In the genomic region with DNA sequence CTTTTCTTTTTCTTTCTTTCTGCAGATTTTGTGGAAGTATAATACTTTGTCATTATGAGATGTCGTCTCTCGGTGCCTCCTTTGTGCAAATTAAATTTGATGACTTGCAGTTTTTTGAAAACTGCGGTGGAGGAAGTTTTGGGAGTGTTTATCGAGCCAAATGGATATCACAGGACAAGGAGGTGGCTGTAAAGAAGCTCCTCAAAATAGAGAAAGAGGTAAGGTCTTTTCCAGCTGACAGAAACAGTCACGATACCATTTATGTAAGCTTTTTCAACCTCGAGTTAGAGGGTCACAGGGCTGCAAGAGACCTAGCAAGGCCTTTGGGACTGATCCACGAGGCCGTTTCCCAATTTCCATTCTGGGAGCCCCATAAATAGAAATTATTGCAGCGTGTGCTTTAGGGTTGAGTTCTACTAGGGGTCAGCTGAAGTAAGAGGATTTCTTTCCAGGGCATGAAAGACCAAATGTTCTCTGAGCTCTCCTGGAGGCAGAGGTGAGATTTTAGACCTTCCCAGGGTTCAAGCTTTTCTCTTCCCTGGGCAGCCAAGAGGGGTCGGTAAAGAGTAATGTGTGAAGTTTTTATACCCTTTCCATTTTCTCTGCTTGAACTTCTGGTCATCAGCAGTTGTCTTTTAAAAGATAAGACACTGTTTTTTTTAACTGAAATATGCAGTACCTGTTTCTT, we compare ENCODE assay signal across 1 cellular context.
A peak's percentile ranks its signal among the peaks of the same experiment; 100 is the strongest.
TF ChIP-seq lines count a peak whose summit lies in the region.

No MANE protein-coding gene starts in this region.

TF ChIP-seq in HepG2, 621 proteins besides CTCF, POLR2A, EP300 and RAD21:
- TF ChIP-seq, protein P1, sequence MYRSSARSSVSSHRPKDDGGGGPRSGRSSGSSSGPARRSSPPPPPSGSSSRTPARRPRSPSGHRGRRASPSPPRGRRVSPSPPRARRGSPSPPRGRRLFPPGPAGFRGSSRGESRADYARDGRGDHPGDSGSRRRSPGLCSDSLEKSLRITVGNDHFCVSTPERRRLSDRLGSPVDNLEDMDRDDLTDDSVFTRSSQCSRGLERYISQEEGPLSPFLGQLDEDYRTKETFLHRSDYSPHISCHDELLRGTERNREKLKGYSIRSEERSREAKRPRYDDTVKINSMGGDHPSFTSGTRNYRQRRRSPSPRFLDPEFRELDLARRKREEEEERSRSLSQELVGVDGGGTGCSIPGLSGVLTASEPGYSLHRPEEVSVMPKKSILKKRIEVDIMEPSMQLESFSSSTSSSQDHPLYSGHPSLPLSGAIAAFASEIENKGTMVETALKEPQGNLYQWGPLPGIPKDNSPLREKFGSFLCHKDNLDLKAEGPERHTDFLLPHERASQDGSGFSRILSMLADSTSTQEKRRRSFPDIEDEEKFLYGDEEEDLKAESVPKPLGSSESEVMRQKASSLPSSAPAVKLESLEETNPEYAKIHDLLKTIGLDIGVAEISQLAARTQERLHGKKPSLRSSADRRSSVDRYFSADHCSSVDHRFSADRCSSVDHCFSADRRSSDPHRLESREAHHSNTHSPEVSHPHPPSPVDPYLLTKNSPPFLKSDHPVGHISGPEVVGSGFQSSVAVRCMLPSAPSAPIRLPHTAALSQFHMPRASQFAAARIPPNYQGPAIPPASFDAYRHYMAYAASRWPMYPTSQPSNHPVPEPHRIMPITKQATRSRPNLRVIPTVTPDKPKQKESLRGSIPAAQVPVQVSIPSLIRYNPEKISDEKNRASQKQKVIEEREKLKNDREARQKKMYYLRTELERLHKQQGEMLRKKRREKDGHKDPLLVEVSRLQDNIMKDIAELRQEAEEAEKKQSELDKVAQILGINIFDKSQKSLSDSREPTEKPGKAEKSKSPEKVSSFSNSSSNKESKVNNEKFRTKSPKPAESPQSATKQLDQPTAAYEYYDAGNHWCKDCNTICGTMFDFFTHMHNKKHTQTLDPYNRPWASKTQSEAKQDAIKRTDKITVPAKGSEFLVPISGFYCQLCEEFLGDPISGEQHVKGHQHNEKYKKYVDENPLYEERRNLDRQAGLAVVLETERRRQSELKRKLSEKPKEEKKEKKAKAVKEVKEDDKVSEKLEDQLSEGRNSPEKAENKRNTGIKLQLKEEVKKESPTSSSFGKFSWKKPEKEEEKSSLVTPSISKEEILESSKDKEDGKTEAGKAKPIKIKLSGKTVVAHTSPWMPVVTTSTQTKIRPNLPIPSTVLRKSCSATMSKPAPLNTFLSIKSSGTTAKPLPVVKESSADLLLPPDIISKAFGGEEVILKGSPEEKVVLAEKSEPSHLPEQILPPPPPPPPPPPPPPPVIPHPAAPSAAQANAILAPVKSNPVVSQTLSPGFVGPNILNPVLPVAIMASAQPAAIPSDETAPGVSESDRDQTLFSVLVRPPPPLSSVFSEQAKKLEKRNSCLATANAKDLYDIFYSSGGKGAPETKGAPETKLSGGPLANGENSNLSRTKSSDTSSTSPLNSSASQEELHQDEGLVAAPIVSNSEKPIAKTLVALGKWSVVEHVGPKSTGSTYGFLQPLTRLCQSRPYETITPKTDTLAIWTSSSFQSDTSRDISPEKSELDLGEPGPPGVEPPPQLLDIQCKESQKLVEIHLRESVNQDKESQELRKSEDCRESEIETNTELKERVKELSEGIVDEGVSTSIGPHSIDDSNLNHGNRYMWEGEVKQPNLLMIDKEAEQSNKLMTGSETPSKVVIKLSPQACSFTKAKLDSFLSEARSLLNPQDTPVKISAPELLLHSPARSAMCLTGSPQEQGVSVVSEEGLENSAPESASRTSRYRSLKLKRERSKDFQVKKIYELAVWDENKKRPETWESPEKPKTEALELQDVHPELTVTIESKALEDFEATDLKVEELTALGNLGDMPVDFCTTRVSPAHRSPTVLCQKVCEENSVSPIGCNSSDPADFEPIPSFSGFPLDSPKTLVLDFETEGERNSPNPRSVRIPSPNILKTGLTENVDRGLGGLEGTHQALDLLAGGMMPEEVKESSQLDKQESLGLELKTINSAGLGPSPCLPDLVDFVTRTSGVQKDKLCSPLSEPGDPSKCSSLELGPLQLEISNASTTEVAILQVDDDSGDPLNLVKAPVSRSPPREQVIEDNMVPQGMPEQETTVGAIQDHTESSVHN (CRISPR knock-in tag; IDR thresholded peaks at IDR 0.05): no peak
- TF ChIP-seq CHCHD3 (CRISPR knock-in tag; IDR thresholded peaks at IDR 0.05) (no peak), SP2 (CRISPR knock-in tag; IDR thresholded peaks at IDR 0.05) (no peak), ZNF674 (CRISPR knock-in tag; IDR thresholded peaks at IDR 0.05; ENCODE audit: low read depth) (no peak), ZFP1 (CRISPR knock-in tag; IDR thresholded peaks at IDR 0.05) (peak; percentile 24; the same call in 1 of the 2 replicates), ZNF878 (CRISPR knock-in tag; IDR thresholded peaks at IDR 0.05) (no peak), EED (CRISPR knock-in tag; IDR thresholded peaks at IDR 0.05) (no peak), ZNF180 (CRISPR knock-in tag; IDR thresholded peaks at IDR 0.05; ENCODE audit: borderline replicate concordance, low read depth) (no peak), ZNF12 (CRISPR knock-in tag; IDR thresholded peaks at IDR 0.05) (no peak), FOXA3 (CRISPR knock-in tag; IDR thresholded peaks at IDR 0.05) (no peak), THAP11 (CRISPR knock-in tag; IDR thresholded peaks at IDR 0.05) (no peak), ZFP62 (CRISPR knock-in tag; IDR thresholded peaks at IDR 0.05) (no peak), NFE2L2 (IDR thresholded peaks at IDR 0.05; ENCODE audit: low read length) (peak; percentile 69), MAFK (conservative IDR thresholded peaks at IDR 0.05 in 1 of 2, IDR thresholded peaks at IDR 0.05 in 1 of 2; ENCODE audit: low read length in 2 of 2) (peak; percentile 96), KLF9 (CRISPR knock-in tag; IDR thresholded peaks at IDR 0.05; ENCODE audit: low read depth) (no peak), ZNF605 (CRISPR knock-in tag; IDR thresholded peaks at IDR 0.05) (no peak), ELF4 (CRISPR knock-in tag; IDR thresholded peaks at IDR 0.05; ENCODE audit: borderline replicate concordance) (no peak), POGZ (CRISPR knock-in tag; IDR thresholded peaks at IDR 0.05) (no peak), TARDBP (CRISPR knock-in tag; IDR thresholded peaks at IDR 0.05) (no peak), MAFF (IDR thresholded peaks at IDR 0.05; ENCODE audit: low read depth, low read length) (peak; percentile 96), FOXM1 (CRISPR knock-in tag; IDR thresholded peaks at IDR 0.05) (no peak), MTF1 (CRISPR knock-in tag; IDR thresholded peaks at IDR 0.05) (no peak)
- TF ChIP-seq, protein P2, sequence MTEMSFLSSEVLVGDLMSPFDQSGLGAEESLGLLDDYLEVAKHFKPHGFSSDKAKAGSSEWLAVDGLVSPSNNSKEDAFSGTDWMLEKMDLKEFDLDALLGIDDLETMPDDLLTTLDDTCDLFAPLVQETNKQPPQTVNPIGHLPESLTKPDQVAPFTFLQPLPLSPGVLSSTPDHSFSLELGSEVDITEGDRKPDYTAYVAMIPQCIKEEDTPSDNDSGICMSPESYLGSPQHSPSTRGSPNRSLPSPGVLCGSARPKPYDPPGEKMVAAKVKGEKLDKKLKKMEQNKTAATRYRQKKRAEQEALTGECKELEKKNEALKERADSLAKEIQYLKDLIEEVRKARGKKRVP (CRISPR knock-in tag; IDR thresholded peaks at IDR 0.05): no peak
- TF ChIP-seq, protein P3, sequence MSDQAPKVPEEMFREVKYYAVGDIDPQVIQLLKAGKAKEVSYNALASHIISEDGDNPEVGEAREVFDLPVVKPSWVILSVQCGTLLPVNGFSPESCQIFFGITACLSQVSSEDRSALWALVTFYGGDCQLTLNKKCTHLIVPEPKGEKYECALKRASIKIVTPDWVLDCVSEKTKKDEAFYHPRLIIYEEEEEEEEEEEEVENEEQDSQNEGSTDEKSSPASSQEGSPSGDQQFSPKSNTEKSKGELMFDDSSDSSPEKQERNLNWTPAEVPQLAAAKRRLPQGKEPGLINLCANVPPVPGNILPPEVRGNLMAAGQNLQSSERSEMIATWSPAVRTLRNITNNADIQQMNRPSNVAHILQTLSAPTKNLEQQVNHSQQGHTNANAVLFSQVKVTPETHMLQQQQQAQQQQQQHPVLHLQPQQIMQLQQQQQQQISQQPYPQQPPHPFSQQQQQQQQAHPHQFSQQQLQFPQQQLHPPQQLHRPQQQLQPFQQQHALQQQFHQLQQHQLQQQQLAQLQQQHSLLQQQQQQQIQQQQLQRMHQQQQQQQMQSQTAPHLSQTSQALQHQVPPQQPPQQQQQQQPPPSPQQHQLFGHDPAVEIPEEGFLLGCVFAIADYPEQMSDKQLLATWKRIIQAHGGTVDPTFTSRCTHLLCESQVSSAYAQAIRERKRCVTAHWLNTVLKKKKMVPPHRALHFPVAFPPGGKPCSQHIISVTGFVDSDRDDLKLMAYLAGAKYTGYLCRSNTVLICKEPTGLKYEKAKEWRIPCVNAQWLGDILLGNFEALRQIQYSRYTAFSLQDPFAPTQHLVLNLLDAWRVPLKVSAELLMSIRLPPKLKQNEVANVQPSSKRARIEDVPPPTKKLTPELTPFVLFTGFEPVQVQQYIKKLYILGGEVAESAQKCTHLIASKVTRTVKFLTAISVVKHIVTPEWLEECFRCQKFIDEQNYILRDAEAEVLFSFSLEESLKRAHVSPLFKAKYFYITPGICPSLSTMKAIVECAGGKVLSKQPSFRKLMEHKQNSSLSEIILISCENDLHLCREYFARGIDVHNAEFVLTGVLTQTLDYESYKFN (CRISPR knock-in tag; conservative IDR thresholded peaks at IDR 0.05): no peak
- TF ChIP-seq, protein P4, sequence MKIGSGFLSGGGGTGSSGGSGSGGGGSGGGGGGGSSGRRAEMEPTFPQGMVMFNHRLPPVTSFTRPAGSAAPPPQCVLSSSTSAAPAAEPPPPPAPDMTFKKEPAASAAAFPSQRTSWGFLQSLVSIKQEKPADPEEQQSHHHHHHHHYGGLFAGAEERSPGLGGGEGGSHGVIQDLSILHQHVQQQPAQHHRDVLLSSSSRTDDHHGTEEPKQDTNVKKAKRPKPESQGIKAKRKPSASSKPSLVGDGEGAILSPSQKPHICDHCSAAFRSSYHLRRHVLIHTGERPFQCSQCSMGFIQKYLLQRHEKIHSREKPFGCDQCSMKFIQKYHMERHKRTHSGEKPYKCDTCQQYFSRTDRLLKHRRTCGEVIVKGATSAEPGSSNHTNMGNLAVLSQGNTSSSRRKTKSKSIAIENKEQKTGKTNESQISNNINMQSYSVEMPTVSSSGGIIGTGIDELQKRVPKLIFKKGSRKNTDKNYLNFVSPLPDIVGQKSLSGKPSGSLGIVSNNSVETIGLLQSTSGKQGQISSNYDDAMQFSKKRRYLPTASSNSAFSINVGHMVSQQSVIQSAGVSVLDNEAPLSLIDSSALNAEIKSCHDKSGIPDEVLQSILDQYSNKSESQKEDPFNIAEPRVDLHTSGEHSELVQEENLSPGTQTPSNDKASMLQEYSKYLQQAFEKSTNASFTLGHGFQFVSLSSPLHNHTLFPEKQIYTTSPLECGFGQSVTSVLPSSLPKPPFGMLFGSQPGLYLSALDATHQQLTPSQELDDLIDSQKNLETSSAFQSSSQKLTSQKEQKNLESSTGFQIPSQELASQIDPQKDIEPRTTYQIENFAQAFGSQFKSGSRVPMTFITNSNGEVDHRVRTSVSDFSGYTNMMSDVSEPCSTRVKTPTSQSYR (CRISPR knock-in tag; IDR thresholded peaks at IDR 0.05; ENCODE audit: borderline replicate concordance): no peak
- TF ChIP-seq, protein P5, sequence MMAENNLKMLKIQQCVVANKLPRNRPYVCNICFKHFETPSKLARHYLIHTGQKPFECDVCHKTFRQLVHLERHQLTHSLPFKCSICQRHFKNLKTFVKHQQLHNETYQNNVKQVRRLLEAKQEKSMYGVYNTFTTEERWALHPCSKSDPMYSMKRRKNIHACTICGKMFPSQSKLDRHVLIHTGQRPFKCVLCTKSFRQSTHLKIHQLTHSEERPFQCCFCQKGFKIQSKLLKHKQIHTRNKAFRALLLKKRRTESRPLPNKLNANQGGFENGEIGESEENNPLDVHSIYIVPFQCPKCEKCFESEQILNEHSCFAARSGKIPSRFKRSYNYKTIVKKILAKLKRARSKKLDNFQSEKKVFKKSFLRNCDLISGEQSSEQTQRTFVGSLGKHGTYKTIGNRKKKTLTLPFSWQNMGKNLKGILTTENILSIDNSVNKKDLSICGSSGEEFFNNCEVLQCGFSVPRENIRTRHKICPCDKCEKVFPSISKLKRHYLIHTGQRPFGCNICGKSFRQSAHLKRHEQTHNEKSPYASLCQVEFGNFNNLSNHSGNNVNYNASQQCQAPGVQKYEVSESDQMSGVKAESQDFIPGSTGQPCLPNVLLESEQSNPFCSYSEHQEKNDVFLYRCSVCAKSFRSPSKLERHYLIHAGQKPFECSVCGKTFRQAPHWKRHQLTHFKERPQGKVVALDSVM (CRISPR knock-in tag; IDR thresholded peaks at IDR 0.05): no peak
